Comparison of ENCODE assay signal across 15 cellular contexts in the genomic region with DNA sequence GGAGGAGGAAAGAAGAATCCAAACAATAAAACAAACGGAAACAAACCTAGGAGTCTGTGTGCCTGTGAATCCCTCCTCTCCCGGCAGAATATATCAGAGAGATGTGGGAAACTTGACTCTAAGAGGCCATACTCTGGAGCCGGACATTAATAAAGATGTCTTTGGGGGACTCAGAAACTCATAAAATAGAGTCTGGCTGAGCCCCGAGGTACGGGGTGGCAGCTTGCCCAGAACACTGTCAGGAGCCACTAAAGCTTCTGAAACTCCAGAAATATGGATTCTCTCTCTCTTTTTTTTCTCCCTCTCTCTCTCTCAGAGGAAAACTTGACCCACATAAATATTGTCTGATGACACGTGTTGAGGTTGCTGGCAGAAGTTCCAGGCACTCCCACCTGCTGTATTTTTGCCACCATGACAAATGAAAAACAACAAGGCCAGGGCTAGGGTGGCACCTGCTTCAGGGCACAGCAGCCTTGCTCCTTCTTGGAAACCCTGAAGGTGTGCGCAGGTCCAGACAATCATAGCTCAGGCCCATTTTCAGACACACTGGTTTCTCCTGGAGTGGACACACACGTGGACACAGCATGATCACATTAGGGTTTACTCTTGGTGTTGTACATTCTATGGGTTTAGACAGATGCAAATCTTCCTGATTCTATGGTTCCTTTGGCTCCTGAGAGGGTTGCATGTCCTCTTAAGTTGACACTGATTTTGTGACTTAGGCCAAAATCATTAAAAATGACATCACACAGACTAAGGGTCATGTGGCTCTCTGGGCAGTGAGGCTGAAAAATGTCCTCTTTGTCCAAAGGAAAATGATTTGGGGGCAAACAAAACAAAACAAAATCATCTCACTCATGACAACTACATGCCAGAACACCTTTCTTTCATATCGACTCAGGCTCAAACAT.
DNase-seq lines count a peak whose midpoint lies in the region; ATAC-seq, FAIRE-seq and TF ChIP-seq lines count a peak whose summit lies in the region.
"Had no signal": no experiment of that assay in that cellular context is flagged by ENCODE, and none has a peak within 500 bp of the region (broad histone marks: within the 10 kb centered on the region; RNA-seq: fewer than 3 reads in every experiment).

No MANE protein-coding gene starts in this region.

- POLR2A ChIA-PET in CD4-positive, alpha-beta T cell (lab: Charles Lee) = no interaction called here

- no peaks in the 10 kb centered on the region for H3K36me3 ChIP-seq in bronchial epithelial cell (ENCODE audit: control insufficient read depth, insufficient read depth, low read length)
- H3K36me3 ChIP-seq: BLaER1, HAP-1 had no signal

- DNase-seq in G401 (ENCODE audit: low spot score) (peak; percentile 6), M059J (ENCODE audit: low read depth) (peak; percentile 5), bronchial epithelial cell (ENCODE audit: low read depth) (no peak), nephron progenitor cell (no peak), dorsolateral prefrontal cortex (no peak)
- no peak for DNase-seq in CD4-positive, alpha-beta T cell
- DNase-seq: NCI-H187 treated with DMSO at 0.1 percent for 48 hours, NCI-H2171 treated with DMSO at 0.1 percent for 48 hours, NCI-H510A had no signal

- H3K27me3 ChIP-seq in bronchial epithelial cell (ENCODE audit: control insufficient read depth, insufficient read depth, low read length) = no peaks in the 10 kb centered on the region
- no peaks in the 10 kb centered on the region for H3K27me3 ChIP-seq in CD4-positive, alpha-beta T cell (ENCODE audit: control insufficient read depth, insufficient read depth, low read length)
- peaks cover 0 to 15% (median 5%) of the 10 kb centered on the region in 45 donors for H3K27me3 ChIP-seq in dorsolateral prefrontal cortex
- H3K27me3 ChIP-seq: BLaER1 had no signal

- H3K4me3 Mint-ChIP-seq in nephron progenitor cell = no peak overlapping the region
- no peak overlapping the region for H3K4me3 Mint-ChIP-seq in CD4-positive, alpha-beta T cell

- no peak for ATAC-seq in CD4-positive, alpha-beta T cell (ENCODE audit: poor library complexity)
- no peak for ATAC-seq in HG02885 (IDR thresholded peaks at IDR 0.05; ENCODE audit: poor library complexity, unreplicated experiment)
- ATAC-seq: GM12878 had no signal

- FAIRE-seq in bronchial epithelial cell (lab: Jason Lieb, UNC) = peak; percentile 7
- FAIRE-seq: GM12878, GM18507, HTR-8/SVneo had no signal

- no peaks in the 10 kb centered on the region for H3K36me3 Mint-ChIP-seq in nephron progenitor cell (ENCODE audit: low read depth)
- H3K36me3 Mint-ChIP-seq in CD4-positive, alpha-beta T cell (ENCODE audit: low read depth) = no peaks in the 10 kb centered on the region

- in situ Hi-C loops in G401 (cut with HindIII; ENCODE audit: low sequenced_read_pairs) = no loop called here

- H3K9me3 ChIP-seq in CD4-positive, alpha-beta T cell (ENCODE audit: control insufficient read depth, low read length) = no peaks in the 10 kb centered on the region
- H3K9me3 ChIP-seq: HAP-1 had no signal

- H3K27ac ChIP-seq in CD4-positive, alpha-beta T cell (ENCODE audit: low read depth, low read length) = no peak overlapping the region
- H3K27ac ChIP-seq in dorsolateral prefrontal cortex = no peak overlapping the region
- H3K27ac ChIP-seq: BLaER1 had no signal

- H3K9me3 Mint-ChIP-seq in nephron progenitor cell = peaks cover 10% of the 10 kb centered on the region
- no peaks in the 10 kb centered on the region for H3K9me3 Mint-ChIP-seq in CD4-positive, alpha-beta T cell

- intact Hi-C loops in CD4-positive, alpha-beta T cell (cut with DNase I, micrococcal nuclease) = no loop called here
- intact Hi-C loops in dorsolateral prefrontal cortex (cut with DNase I) = no loop called here

- CTCF ChIA-PET in CD4-positive, alpha-beta T cell (lab: Charles Lee) = no interaction called here

- no peak for TF ChIP-seq CTCF in bronchial epithelial cell (IDR thresholded peaks at IDR 0.05; ENCODE audit: insufficient read depth, low read length, severe bottlenecking)
- TF ChIP-seq CTCF in nephron progenitor cell (IDR thresholded peaks at IDR 0.05) = no peak
- no peak for TF ChIP-seq CTCF in CD4-positive, alpha-beta T cell (IDR thresholded peaks at IDR 0.05)
- TF ChIP-seq CTCF in dorsolateral prefrontal cortex (IDR thresholded peaks at IDR 0.05 in 54 of 56, conservative IDR thresholded peaks at IDR 0.05 in 2 of 56; ENCODE audit: low read depth in 1 of 56, partially characterized antibody in 56 of 56) = no peak

- peaks cover 5% of the 10 kb centered on the region for H3K27me3 Mint-ChIP-seq in nephron progenitor cell (ENCODE audit: low read depth, poor library complexity)
- H3K27me3 Mint-ChIP-seq in CD4-positive, alpha-beta T cell = no peaks in the 10 kb centered on the region

- H3K4me3 ChIP-seq in bronchial epithelial cell (ENCODE audit: low read depth, low read length) (no peak overlapping the region), dorsolateral prefrontal cortex (no peak overlapping the region)
- H3K4me3 ChIP-seq: BLaER1, GM12878, HAP-1 had no signal

- peak overlapping the region; percentile 90 for H3K27ac Mint-ChIP-seq in nephron progenitor cell
- H3K27ac Mint-ChIP-seq in CD4-positive, alpha-beta T cell = no peak overlapping the region

- H3K4me1 Mint-ChIP-seq in nephron progenitor cell = peaks cover 20% of the 10 kb centered on the region
- H3K4me1 Mint-ChIP-seq in CD4-positive, alpha-beta T cell (ENCODE audit: low read depth) = no peaks in the 10 kb centered on the region

Comparison
In these comparisons a context has a peak if more than half of its experiments do, and no peak if none do; other contexts are left out.
1. DNase-seq: peak in G401 (single experiment) and M059J (single experiment); none in bronchial epithelial cell (single experiment), nephron progenitor cell (single experiment), CD4-positive, alpha-beta T cell (0 of 10) and dorsolateral prefrontal cortex (0 of 10).